In genomic region chr1:77889671-77890070, GRCh38 we compare ENCODE assay signal across 9 cellular contexts.
DNase-seq lines count a peak whose midpoint lies in the region; ATAC-seq and TF ChIP-seq lines count a peak whose summit lies in the region.
"Had no signal": no experiment of that assay in that cellular context is flagged by ENCODE, and none has a peak within 500 bp of the region (broad histone marks: within the 10 kb centered on the region; RNA-seq: fewer than 3 reads in every experiment).

No MANE protein-coding gene starts in this region.

- no peaks in the 10 kb centered on the region for H3K9me3 ChIP-seq in iPS-20b (ENCODE audit: insufficient read depth, low read depth, low read length)
- no peaks in the 10 kb centered on the region for H3K9me3 ChIP-seq in stomach smooth muscle (ENCODE audit: control insufficient read depth in 2 of 2, low read length in 2 of 2)

- no peak overlapping the region for H3K27ac Mint-ChIP-seq in effector memory CD8-positive, alpha-beta T cell

- DNase-seq in HFF-Myc (ENCODE audit: extremely low read depth, low read depth), result no peak
- peak; percentile 73 for DNase-seq in astrocyte of the hippocampus (ENCODE audit: low read depth, low spot score)
- no peak for DNase-seq in NCI-H1048 (lab: John Stamatoyannopoulos, UW)
- DNase-seq in effector memory CD8-positive, alpha-beta T cell, result no peak
- DNase-seq in amygdala (lab: John Stamatoyannopoulos, UW), result no peak
- DNase-seq: T-helper 1 cell had no signal

- no peaks in the 10 kb centered on the region for H3K27me3 ChIP-seq in iPS-20b (ENCODE audit: insufficient read depth, low read length)
- H3K27me3 ChIP-seq in stomach smooth muscle (ENCODE audit: control insufficient read depth in 1 of 2, insufficient read depth in 2 of 2, low read length in 2 of 2), result no peaks in the 10 kb centered on the region

- H3K4me3 ChIP-seq in HFF-Myc (replicated peaks; ENCODE audit: low read depth, low read length) (peak overlapping the region; percentile 82), iPS-20b (ENCODE audit: low read length) (peak overlapping the region; percentile 95), stomach smooth muscle (ENCODE audit: low read length in 2 of 2) (peak overlapping the region; percentile 91 to 95)

- H3K4me1 Mint-ChIP-seq in effector memory CD8-positive, alpha-beta T cell (ENCODE audit: low read depth in 2 of 2), result peaks cover 11% of the 10 kb centered on the region in 2 donors

- no peak for ATAC-seq in effector memory CD8-positive, alpha-beta T cell (replicated peaks)
- ATAC-seq in HG03175 (IDR thresholded peaks at IDR 0.05; ENCODE audit: unreplicated experiment), result no peak

- peak overlapping the region; percentile 89; the same call in 1 of the 2 replicates for H3K9ac ChIP-seq in iPS-20b (ENCODE audit: low read depth, low read length)
- H3K9ac ChIP-seq in stomach smooth muscle (ENCODE audit: low read length in 2 of 2), result peak overlapping the region; percentile 96 to 98

- peaks cover 24 to 35% of the 10 kb centered on the region in 2 donors for H3K27me3 Mint-ChIP-seq in effector memory CD8-positive, alpha-beta T cell

- no peaks in the 10 kb centered on the region for H3K36me3 Mint-ChIP-seq in effector memory CD8-positive, alpha-beta T cell (ENCODE audit: insufficient read depth)

- no peak for TF ChIP-seq CTCF in HFF-Myc (IDR thresholded peaks at IDR 0.05; ENCODE audit: low read depth, low read length, missing control alignments)

- H3K27ac ChIP-seq in iPS-20b (ENCODE audit: low read length) (no peak overlapping the region), stomach smooth muscle (ENCODE audit: low read length) (peak overlapping the region; percentile 99)

- H3K4me1 ChIP-seq in iPS-20b (ENCODE audit: insufficient read depth, low read length) (peaks cover 4% of the 10 kb centered on the region; the same call in 1 of the 2 replicates), stomach smooth muscle (ENCODE audit: control insufficient read depth, insufficient read depth, low read length) (peaks cover 9% of the 10 kb centered on the region)

- no peaks in the 10 kb centered on the region for H3K9me3 Mint-ChIP-seq in effector memory CD8-positive, alpha-beta T cell

- H3K4me3 Mint-ChIP-seq in effector memory CD8-positive, alpha-beta T cell, result no peak overlapping the region

- H3K36me3 ChIP-seq in iPS-20b (ENCODE audit: insufficient read depth, low read depth, low read length) (no peaks in the 10 kb centered on the region), stomach smooth muscle (ENCODE audit: control insufficient read depth in 2 of 2, insufficient read depth in 2 of 2, low read length in 2 of 2) (peaks cover 0 to 2% of the 10 kb centered on the region in 2 donors)
